Comparison of ENCODE assay signal across 1 cellular context in the genomic region with DNA sequence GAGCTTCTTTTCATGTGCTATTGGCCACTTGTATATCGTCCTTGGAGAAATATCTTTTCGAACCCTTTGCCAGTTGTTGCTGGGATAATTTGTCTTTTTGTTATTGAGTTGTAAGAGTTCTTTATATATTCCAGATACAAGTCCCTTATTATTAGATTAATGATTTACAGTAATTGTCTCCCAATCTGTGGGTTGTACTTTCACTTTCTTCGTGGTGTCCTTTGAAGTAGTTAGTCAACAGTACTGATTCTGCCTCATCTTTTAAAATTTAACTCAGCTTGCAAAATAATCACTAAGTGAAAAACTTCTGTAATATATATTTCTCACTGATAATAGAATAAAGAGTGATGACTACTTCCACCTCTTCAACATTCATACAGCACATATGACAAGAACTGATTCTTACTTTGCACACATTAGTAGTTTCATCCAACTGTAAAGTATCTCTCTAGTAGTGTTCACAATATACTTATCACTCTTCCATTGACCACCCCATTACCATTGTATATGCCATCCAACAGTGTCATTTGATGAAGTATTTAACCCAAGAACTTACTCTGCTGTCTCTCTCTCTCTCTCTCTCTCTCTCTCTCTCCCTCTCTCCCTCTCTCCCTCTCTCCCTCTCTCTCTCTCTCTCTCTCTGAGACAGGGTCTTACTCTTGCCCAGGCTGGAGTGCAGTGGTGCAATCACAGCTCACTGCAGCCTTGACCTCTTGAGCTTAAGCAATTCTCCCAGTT.
TF ChIP-seq lines count a peak whose summit lies in the region.

No MANE protein-coding gene starts in this region.

TF ChIP-seq in HepG2, 621 proteins besides CTCF, POLR2A, EP300 and RAD21 (continued from another document and continues in another):
- TF ChIP-seq, protein P1, sequence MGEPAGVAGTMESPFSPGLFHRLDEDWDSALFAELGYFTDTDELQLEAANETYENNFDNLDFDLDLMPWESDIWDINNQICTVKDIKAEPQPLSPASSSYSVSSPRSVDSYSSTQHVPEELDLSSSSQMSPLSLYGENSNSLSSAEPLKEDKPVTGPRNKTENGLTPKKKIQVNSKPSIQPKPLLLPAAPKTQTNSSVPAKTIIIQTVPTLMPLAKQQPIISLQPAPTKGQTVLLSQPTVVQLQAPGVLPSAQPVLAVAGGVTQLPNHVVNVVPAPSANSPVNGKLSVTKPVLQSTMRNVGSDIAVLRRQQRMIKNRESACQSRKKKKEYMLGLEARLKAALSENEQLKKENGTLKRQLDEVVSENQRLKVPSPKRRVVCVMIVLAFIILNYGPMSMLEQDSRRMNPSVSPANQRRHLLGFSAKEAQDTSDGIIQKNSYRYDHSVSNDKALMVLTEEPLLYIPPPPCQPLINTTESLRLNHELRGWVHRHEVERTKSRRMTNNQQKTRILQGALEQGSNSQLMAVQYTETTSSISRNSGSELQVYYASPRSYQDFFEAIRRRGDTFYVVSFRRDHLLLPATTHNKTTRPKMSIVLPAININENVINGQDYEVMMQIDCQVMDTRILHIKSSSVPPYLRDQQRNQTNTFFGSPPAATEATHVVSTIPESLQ (CRISPR knock-in tag; conservative IDR thresholded peaks at IDR 0.05), result no peak
- no peak for TF ChIP-seq HNRNPK (IDR thresholded peaks at IDR 0.05; ENCODE audit: low read depth, low read length, poor library complexity, severe bottlenecking)
- peak; percentile 92 for TF ChIP-seq NR2C2 (CRISPR knock-in tag; IDR thresholded peaks at IDR 0.05; ENCODE audit: borderline replicate concordance)
- no peak for TF ChIP-seq ZNF136 (CRISPR knock-in tag; IDR thresholded peaks at IDR 0.05; ENCODE audit: low read depth)
- TF ChIP-seq, protein P2, sequence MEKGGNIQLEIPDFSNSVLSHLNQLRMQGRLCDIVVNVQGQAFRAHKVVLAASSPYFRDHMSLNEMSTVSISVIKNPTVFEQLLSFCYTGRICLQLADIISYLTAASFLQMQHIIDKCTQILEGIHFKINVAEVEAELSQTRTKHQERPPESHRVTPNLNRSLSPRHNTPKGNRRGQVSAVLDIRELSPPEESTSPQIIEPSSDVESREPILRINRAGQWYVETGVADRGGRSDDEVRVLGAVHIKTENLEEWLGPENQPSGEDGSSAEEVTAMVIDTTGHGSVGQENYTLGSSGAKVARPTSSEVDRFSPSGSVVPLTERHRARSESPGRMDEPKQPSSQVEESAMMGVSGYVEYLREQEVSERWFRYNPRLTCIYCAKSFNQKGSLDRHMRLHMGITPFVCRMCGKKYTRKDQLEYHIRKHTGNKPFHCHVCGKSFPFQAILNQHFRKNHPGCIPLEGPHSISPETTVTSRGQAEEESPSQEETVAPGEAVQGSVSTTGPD (CRISPR knock-in tag; IDR thresholded peaks at IDR 0.05), result no peak
- TF ChIP-seq ZSCAN25 (CRISPR knock-in tag; IDR thresholded peaks at IDR 0.05), result 0 out of 2 replicates have a peak, but pooled peaks have one; percentile 21
- TF ChIP-seq, protein P3, sequence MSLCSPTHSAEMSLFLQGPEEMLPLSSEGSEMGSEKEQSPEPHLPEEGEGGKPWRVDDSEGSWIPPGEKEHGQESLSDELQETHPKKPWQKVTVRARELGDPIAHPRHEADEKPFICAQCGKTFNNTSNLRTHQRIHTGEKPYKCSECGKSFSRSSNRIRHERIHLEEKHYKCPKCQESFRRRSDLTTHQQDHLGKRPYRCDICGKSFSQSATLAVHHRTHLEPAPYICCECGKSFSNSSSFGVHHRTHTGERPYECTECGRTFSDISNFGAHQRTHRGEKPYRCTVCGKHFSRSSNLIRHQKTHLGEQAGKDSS (CRISPR knock-in tag; IDR thresholded peaks at IDR 0.05; ENCODE audit: borderline replicate concordance, low read depth), result peak; percentile 60; the same call in 1 of the 2 replicates
- TF ChIP-seq TMF1 (CRISPR knock-in tag; IDR thresholded peaks at IDR 0.05; ENCODE audit: low read depth), result no peak
- TF ChIP-seq EED (CRISPR knock-in tag; IDR thresholded peaks at IDR 0.05), result no peak
- no peak for TF ChIP-seq ZFP41 (CRISPR knock-in tag; IDR thresholded peaks at IDR 0.05; ENCODE audit: borderline replicate concordance)
- TF ChIP-seq, protein P4, sequence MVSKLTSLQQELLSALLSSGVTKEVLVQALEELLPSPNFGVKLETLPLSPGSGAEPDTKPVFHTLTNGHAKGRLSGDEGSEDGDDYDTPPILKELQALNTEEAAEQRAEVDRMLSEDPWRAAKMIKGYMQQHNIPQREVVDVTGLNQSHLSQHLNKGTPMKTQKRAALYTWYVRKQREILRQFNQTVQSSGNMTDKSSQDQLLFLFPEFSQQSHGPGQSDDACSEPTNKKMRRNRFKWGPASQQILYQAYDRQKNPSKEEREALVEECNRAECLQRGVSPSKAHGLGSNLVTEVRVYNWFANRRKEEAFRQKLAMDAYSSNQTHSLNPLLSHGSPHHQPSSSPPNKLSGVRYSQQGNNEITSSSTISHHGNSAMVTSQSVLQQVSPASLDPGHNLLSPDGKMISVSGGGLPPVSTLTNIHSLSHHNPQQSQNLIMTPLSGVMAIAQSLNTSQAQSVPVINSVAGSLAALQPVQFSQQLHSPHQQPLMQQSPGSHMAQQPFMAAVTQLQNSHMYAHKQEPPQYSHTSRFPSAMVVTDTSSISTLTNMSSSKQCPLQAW (CRISPR knock-in tag; IDR thresholded peaks at IDR 0.05), result peak; percentile 76
- TF ChIP-seq ARID2 (CRISPR knock-in tag; IDR thresholded peaks at IDR 0.05; ENCODE audit: borderline replicate concordance), result no peak
- no peak for TF ChIP-seq JARID2 (CRISPR knock-in tag; IDR thresholded peaks at IDR 0.05; ENCODE audit: insufficient replicate concordance)
- TF ChIP-seq FOXK2 (IDR thresholded peaks at IDR 0.05), result no peak
- no peak; the same call in 1 of the 2 replicates for TF ChIP-seq ZMYM3 (CRISPR knock-in tag; IDR thresholded peaks at IDR 0.05)
- no peak for TF ChIP-seq ZNF335 (CRISPR knock-in tag; IDR thresholded peaks at IDR 0.05)
- peak; percentile 75; the same call in 1 of the 2 replicates for TF ChIP-seq CHD4 (IDR thresholded peaks at IDR 0.05; ENCODE audit: borderline replicate concordance, low read length)
- TF ChIP-seq ZNF530 (CRISPR knock-in tag; IDR thresholded peaks at IDR 0.05; ENCODE audit: low read depth), result no peak
- TF ChIP-seq, protein P5, sequence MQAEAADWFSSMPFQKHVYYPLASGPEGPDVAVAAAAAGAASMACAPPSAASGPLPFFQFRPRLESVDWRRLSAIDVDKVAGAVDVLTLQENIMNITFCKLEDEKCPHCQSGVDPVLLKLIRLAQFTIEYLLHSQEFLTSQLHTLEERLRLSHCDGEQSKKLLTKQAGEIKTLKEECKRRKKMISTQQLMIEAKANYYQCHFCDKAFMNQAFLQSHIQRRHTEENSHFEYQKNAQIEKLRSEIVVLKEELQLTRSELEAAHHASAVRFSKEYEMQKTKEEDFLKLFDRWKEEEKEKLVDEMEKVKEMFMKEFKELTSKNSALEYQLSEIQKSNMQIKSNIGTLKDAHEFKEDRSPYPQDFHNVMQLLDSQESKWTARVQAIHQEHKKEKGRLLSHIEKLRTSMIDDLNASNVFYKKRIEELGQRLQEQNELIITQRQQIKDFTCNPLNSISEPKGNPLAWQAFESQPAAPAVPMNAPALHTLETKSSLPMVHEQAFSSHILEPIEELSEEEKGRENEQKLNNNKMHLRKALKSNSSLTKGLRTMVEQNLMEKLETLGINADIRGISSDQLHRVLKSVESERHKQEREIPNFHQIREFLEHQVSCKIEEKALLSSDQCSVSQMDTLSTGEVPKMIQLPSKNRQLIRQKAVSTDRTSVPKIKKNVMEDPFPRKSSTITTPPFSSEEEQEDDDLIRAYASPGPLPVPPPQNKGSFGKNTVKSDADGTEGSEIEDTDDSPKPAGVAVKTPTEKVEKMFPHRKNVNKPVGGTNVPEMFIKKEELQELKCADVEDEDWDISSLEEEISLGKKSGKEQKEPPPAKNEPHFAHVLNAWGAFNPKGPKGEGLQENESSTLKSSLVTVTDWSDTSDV (CRISPR knock-in tag; IDR thresholded peaks at IDR 0.05), result no peak
- TF ChIP-seq, protein P6, sequence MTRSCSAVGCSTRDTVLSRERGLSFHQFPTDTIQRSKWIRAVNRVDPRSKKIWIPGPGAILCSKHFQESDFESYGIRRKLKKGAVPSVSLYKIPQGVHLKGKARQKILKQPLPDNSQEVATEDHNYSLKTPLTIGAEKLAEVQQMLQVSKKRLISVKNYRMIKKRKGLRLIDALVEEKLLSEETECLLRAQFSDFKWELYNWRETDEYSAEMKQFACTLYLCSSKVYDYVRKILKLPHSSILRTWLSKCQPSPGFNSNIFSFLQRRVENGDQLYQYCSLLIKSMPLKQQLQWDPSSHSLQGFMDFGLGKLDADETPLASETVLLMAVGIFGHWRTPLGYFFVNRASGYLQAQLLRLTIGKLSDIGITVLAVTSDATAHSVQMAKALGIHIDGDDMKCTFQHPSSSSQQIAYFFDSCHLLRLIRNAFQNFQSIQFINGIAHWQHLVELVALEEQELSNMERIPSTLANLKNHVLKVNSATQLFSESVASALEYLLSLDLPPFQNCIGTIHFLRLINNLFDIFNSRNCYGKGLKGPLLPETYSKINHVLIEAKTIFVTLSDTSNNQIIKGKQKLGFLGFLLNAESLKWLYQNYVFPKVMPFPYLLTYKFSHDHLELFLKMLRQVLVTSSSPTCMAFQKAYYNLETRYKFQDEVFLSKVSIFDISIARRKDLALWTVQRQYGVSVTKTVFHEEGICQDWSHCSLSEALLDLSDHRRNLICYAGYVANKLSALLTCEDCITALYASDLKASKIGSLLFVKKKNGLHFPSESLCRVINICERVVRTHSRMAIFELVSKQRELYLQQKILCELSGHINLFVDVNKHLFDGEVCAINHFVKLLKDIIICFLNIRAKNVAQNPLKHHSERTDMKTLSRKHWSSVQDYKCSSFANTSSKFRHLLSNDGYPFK (CRISPR knock-in tag; IDR thresholded peaks at IDR 0.05; ENCODE audit: borderline replicate concordance), result no peak
- TF ChIP-seq, protein P7, sequence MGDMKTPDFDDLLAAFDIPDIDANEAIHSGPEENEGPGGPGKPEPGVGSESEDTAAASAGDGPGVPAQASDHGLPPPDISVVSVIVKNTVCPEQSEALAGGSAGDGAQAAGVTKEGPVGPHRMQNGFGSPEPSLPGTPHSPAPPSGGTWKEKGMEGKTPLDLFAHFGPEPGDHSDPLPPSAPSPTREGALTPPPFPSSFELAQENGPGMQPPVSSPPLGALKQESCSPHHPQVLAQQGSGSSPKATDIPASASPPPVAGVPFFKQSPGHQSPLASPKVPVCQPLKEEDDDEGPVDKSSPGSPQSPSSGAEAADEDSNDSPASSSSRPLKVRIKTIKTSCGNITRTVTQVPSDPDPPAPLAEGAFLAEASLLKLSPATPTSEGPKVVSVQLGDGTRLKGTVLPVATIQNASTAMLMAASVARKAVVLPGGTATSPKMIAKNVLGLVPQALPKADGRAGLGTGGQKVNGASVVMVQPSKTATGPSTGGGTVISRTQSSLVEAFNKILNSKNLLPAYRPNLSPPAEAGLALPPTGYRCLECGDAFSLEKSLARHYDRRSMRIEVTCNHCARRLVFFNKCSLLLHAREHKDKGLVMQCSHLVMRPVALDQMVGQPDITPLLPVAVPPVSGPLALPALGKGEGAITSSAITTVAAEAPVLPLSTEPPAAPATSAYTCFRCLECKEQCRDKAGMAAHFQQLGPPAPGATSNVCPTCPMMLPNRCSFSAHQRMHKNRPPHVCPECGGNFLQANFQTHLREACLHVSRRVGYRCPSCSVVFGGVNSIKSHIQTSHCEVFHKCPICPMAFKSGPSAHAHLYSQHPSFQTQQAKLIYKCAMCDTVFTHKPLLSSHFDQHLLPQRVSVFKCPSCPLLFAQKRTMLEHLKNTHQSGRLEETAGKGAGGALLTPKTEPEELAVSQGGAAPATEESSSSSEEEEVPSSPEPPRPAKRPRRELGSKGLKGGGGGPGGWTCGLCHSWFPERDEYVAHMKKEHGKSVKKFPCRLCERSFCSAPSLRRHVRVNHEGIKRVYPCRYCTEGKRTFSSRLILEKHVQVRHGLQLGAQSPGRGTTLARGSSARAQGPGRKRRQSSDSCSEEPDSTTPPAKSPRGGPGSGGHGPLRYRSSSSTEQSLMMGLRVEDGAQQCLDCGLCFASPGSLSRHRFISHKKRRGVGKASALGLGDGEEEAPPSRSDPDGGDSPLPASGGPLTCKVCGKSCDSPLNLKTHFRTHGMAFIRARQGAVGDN (CRISPR knock-in tag; IDR thresholded peaks at IDR 0.05), result no peak
- TF ChIP-seq, protein P8, sequence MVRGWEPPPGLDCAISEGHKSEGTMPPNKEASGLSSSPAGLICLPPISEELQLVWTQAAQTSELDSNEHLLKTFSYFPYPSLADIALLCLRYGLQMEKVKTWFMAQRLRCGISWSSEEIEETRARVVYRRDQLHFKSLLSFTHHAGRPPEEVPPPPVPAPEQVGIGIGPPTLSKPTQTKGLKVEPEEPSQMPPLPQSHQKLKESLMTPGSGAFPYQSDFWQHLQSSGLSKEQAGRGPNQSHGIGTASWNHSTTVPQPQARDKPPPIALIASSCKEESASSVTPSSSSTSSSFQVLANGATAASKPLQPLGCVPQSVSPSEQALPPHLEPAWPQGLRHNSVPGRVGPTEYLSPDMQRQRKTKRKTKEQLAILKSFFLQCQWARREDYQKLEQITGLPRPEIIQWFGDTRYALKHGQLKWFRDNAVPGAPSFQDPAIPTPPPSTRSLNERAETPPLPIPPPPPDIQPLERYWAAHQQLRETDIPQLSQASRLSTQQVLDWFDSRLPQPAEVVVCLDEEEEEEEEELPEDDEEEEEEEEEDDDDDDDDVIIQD (CRISPR knock-in tag; IDR thresholded peaks at IDR 0.05; ENCODE audit: low read depth), result peak; percentile 81
- TF ChIP-seq SIX1 (CRISPR knock-in tag; IDR thresholded peaks at IDR 0.05; ENCODE audit: borderline replicate concordance), result no peak
- TF ChIP-seq, protein P9, sequence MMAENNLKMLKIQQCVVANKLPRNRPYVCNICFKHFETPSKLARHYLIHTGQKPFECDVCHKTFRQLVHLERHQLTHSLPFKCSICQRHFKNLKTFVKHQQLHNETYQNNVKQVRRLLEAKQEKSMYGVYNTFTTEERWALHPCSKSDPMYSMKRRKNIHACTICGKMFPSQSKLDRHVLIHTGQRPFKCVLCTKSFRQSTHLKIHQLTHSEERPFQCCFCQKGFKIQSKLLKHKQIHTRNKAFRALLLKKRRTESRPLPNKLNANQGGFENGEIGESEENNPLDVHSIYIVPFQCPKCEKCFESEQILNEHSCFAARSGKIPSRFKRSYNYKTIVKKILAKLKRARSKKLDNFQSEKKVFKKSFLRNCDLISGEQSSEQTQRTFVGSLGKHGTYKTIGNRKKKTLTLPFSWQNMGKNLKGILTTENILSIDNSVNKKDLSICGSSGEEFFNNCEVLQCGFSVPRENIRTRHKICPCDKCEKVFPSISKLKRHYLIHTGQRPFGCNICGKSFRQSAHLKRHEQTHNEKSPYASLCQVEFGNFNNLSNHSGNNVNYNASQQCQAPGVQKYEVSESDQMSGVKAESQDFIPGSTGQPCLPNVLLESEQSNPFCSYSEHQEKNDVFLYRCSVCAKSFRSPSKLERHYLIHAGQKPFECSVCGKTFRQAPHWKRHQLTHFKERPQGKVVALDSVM (CRISPR knock-in tag; IDR thresholded peaks at IDR 0.05), result no peak
- no peak for TF ChIP-seq ZNF234 (CRISPR knock-in tag; conservative IDR thresholded peaks at IDR 0.05)
- no peak; the same call in 1 of the 2 replicates for TF ChIP-seq ZNF460 (CRISPR knock-in tag; IDR thresholded peaks at IDR 0.05; ENCODE audit: borderline replicate concordance)
- no peak for TF ChIP-seq ZNF326 (CRISPR knock-in tag; IDR thresholded peaks at IDR 0.05; ENCODE audit: borderline replicate concordance)
- no peak for TF ChIP-seq ISX (CRISPR knock-in tag; conservative IDR thresholded peaks at IDR 0.05)
- peak; percentile 60; the same call in 1 of the 2 replicates for TF ChIP-seq HMG20A (CRISPR knock-in tag; IDR thresholded peaks at IDR 0.05; ENCODE audit: borderline replicate concordance)
- TF ChIP-seq GZF1 (CRISPR knock-in tag; IDR thresholded peaks at IDR 0.05), result no peak
- TF ChIP-seq ZNF235 (CRISPR knock-in tag; IDR thresholded peaks at IDR 0.05; ENCODE audit: borderline replicate concordance), result no peak
- TF ChIP-seq, protein P10, sequence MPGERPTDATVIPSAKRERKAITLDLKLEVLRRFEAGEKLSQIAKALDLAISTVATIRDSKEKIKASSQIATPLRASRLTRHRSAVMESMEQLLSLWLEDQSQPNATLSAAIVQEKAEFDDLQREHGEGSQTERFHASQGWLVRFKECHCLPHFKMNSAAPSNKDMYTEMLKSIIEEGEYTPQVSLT (CRISPR knock-in tag; IDR thresholded peaks at IDR 0.05; ENCODE audit: borderline replicate concordance, low read depth), result no peak
